36 cellular contexts compared by ENCODE assay signal in genomic region chrX:28651186-28651585, GRCh38.
"Had no signal": no experiment of that assay in that cellular context is flagged by ENCODE, and none has a peak within 500 bp of the region (broad histone marks: within the 10 kb centered on the region; RNA-seq: fewer than 3 reads in every experiment).

No MANE protein-coding gene starts in this region.

- H3K4me3 Mint-ChIP-seq: activated CD4-positive, alpha-beta memory T cell treated with anti-CD3 and anti-CD28 coated beads for 36 hours; activated CD4-positive, alpha-beta T cell treated with anti-CD3 and anti-CD28 coated beads for 36 hours; activated CD4-positive, alpha-beta T cell treated with anti-CD3 and anti-CD28 coated beads, Interleukin-2, amount 10 ng/mL, durations not matched to agents 24 days and 14 days; activated CD8-positive, alpha-beta memory T cell treated with anti-CD3 and anti-CD28 coated beads, Interleukin-2, amount 10 ng/mL, durations not matched to agents 7 days and 5 days; activated CD8-positive, alpha-beta T cell treated with anti-CD3 and anti-CD28 coated beads, Interleukin-2, amount 10 ng/mL, durations not matched to agents 7 days and 5 days; activated naive CD4-positive, alpha-beta T cell treated with anti-CD3 and anti-CD28 coated beads for 36 hours; activated naive CD4-positive, alpha-beta T cell treated with anti-CD3 and anti-CD28 coated beads, Interleukin-2, amount 50 U/mL, for 24 hours; activated naive CD8-positive, alpha-beta T cell treated with anti-CD3 and anti-CD28 coated beads for 36 hours; activated naive CD8-positive, alpha-beta T cell treated with anti-CD3 and anti-CD28 coated beads, Interleukin-2, amount 50 U/mL, for 24 hours; activated T-helper 1 cell treated with anti-CD3 and anti-CD28 coated beads, Interleukin-12 subunit alpha, Interleukin-12 subunit beta, Interleukin-2, Interleukin-4 antibody, amounts not matched to agents 30 ng/mL and 10 ng/mL and 1 ng/mL, durations not matched to agents 14 hours and 24 hours and 36 hours; brain; dendritic cell treated with granulocyte-macrophage colony-stimulating factor and Interleukin-4, amounts not matched to agents 40 ng/mL and 50 ng/mL, for 4 days; endodermal cell; T-helper 17 cell; T-helper 2 cell treated with Interferon-gamma antibody and Interleukin-4, amounts not matched to agents 5 μg/mL and 100 μg/mL, for 36 hours had no signal

- H3K4me1 ChIP-seq: adrenal gland, breast epithelium had no signal

- H3K9me3 Mint-ChIP-seq: activated CD4-positive, alpha-beta T cell treated with anti-CD3 and anti-CD28 coated beads, Interleukin-2, amount 10 ng/mL, durations not matched to agents 24 days and 14 days; activated naive CD4-positive, alpha-beta T cell treated with anti-CD3 and anti-CD28 coated beads for 36 hours; activated naive CD8-positive, alpha-beta T cell treated with anti-CD3 and anti-CD28 coated beads for 36 hours; activated naive CD8-positive, alpha-beta T cell treated with anti-CD3 and anti-CD28 coated beads, Interleukin-2, amount 50 U/mL, for 24 hours; activated T-helper 1 cell treated with anti-CD3 and anti-CD28 coated beads, Interleukin-12 subunit alpha, Interleukin-12 subunit beta, Interleukin-2, Interleukin-4 antibody, amounts not matched to agents 30 ng/mL and 10 ng/mL and 1 ng/mL, durations not matched to agents 14 hours and 24 hours and 36 hours had no signal

- H3K27ac Mint-ChIP-seq: activated CD4-positive, alpha-beta memory T cell treated with anti-CD3 and anti-CD28 coated beads for 36 hours; activated CD4-positive, alpha-beta T cell treated with anti-CD3 and anti-CD28 coated beads for 36 hours; activated CD4-positive, alpha-beta T cell treated with anti-CD3 and anti-CD28 coated beads, Interleukin-2, amount 10 ng/mL, durations not matched to agents 24 days and 14 days; activated CD8-positive, alpha-beta memory T cell treated with anti-CD3 and anti-CD28 coated beads, Interleukin-2, amount 10 ng/mL, durations not matched to agents 7 days and 5 days; activated CD8-positive, alpha-beta T cell treated with anti-CD3 and anti-CD28 coated beads, Interleukin-2, amount 10 ng/mL, durations not matched to agents 7 days and 5 days; activated naive CD4-positive, alpha-beta T cell treated with anti-CD3 and anti-CD28 coated beads for 36 hours; activated naive CD4-positive, alpha-beta T cell treated with anti-CD3 and anti-CD28 coated beads, Interleukin-2, amount 50 U/mL, for 24 hours; activated naive CD8-positive, alpha-beta T cell treated with anti-CD3 and anti-CD28 coated beads for 36 hours; activated naive CD8-positive, alpha-beta T cell treated with anti-CD3 and anti-CD28 coated beads, Interleukin-2, amount 50 U/mL, for 24 hours; activated T-helper 1 cell treated with anti-CD3 and anti-CD28 coated beads, Interleukin-12 subunit alpha, Interleukin-12 subunit beta, Interleukin-2, Interleukin-4 antibody, amounts not matched to agents 30 ng/mL and 10 ng/mL and 1 ng/mL, durations not matched to agents 14 hours and 24 hours and 36 hours; activated T-helper 2 cell treated with anti-CD3 and anti-CD28 coated beads, Interferon-gamma antibody, Interleukin-2, Interleukin-4, amounts not matched to agents 10 μg/mL and 5 μg/mL and 100 μg/mL, durations not matched to agents 14 hours and 24 hours and 36 hours; brain; dendritic cell treated with granulocyte-macrophage colony-stimulating factor and Interleukin-4, amounts not matched to agents 40 ng/mL and 50 ng/mL, for 4 days; endodermal cell; T-helper 17 cell; T-helper 2 cell treated with Interferon-gamma antibody and Interleukin-4, amounts not matched to agents 5 μg/mL and 100 μg/mL, for 36 hours had no signal

- H3K36me3 Mint-ChIP-seq: activated CD4-positive, alpha-beta memory T cell treated with anti-CD3 and anti-CD28 coated beads for 36 hours; activated CD8-positive, alpha-beta memory T cell treated with anti-CD3 and anti-CD28 coated beads, Interleukin-2, amount 10 ng/mL, durations not matched to agents 7 days and 5 days; activated naive CD4-positive, alpha-beta T cell treated with anti-CD3 and anti-CD28 coated beads, Interleukin-2, amount 50 U/mL, for 24 hours; activated naive CD8-positive, alpha-beta T cell treated with anti-CD3 and anti-CD28 coated beads for 36 hours had no signal

- FAIRE-seq: frontal cortex had no signal

- H3K4me1 Mint-ChIP-seq: activated CD4-positive, alpha-beta T cell treated with anti-CD3 and anti-CD28 coated beads for 36 hours; activated CD4-positive, alpha-beta T cell treated with anti-CD3 and anti-CD28 coated beads, Interleukin-2, amount 10 ng/mL, durations not matched to agents 24 days and 14 days; activated CD8-positive, alpha-beta memory T cell treated with anti-CD3 and anti-CD28 coated beads, Interleukin-2, amount 10 ng/mL, durations not matched to agents 7 days and 5 days; activated naive CD4-positive, alpha-beta T cell treated with anti-CD3 and anti-CD28 coated beads, Interleukin-2, amount 50 U/mL, for 24 hours; activated naive CD8-positive, alpha-beta T cell treated with anti-CD3 and anti-CD28 coated beads for 36 hours; activated naive CD8-positive, alpha-beta T cell treated with anti-CD3 and anti-CD28 coated beads, Interleukin-2, amount 50 U/mL, for 24 hours; endodermal cell; T-helper 17 cell had no signal

- H3K4me3 ChIP-seq: adrenal gland, breast epithelium, cardiac muscle cell, coronary artery, dorsolateral prefrontal cortex had no signal

- DNase-seq: activated CD4-positive, alpha-beta memory T cell treated with anti-CD3 and anti-CD28 coated beads for 36 hours; activated CD4-positive, alpha-beta T cell treated with anti-CD3 and anti-CD28 coated beads for 36 hours; activated CD4-positive, alpha-beta T cell treated with anti-CD3 and anti-CD28 coated beads, Interleukin-2, amount 10 ng/mL, durations not matched to agents 24 days and 14 days; activated CD4-positive, CD25-positive, alpha-beta regulatory T cell; activated CD4-positive, CD25-positive, alpha-beta regulatory T cell treated with anti-CD3 and anti-CD28 coated beads, Interleukin-2, amount 50 U/mL, for 72 hours; activated CD8-positive, alpha-beta memory T cell treated with anti-CD3 and anti-CD28 coated beads, Interleukin-2, amount 10 ng/mL, durations not matched to agents 7 days and 5 days; activated CD8-positive, alpha-beta memory T cell treated with anti-CD3 and anti-CD28 coated beads, Interleukin-2, amount 50 U/mL, for 4 hours; activated CD8-positive, alpha-beta T cell treated with anti-CD3 and anti-CD28 coated beads, Interleukin-2, amount 10 ng/mL, durations not matched to agents 7 days and 5 days; activated effector memory CD4-positive, alpha-beta T cell treated with anti-CD3 and anti-CD28 coated beads, Interleukin-2, amount 50 U/mL, for 16 hours; activated naive CD4-positive, alpha-beta T cell treated with anti-CD3 and anti-CD28 coated beads for 36 hours; activated naive CD8-positive, alpha-beta T cell treated with anti-CD3 and anti-CD28 coated beads for 36 hours; activated naive CD8-positive, alpha-beta T cell treated with anti-CD3 and anti-CD28 coated beads, Interleukin-2, amount 50 U/mL, for 24 hours; activated T-cell treated with anti-CD3 and anti-CD28 coated beads, Interleukin-2, amount 50 U/mL, for 1 hour; activated T-cell treated with anti-CD3 and anti-CD28 coated beads, Interleukin-2, amount 50 U/mL, for 48 hours; adrenal gland; amygdala; aorta; central memory CD4-positive, alpha-beta T cell; dorsolateral prefrontal cortex; effector memory CD4-positive, alpha-beta T cell; endodermal cell; foreskin fibroblast; head of caudate nucleus; T-helper 1 cell; T-helper 17 cell; T1000 had no signal

- H3K27ac ChIP-seq: adrenal gland, breast epithelium, cardiac muscle cell, coronary artery had no signal

- H3K27me3 Mint-ChIP-seq: activated CD4-positive, alpha-beta memory T cell treated with anti-CD3 and anti-CD28 coated beads for 36 hours; activated CD4-positive, alpha-beta T cell treated with anti-CD3 and anti-CD28 coated beads for 36 hours; activated CD4-positive, alpha-beta T cell treated with anti-CD3 and anti-CD28 coated beads, Interleukin-2, amount 10 ng/mL, durations not matched to agents 24 days and 14 days; activated CD8-positive, alpha-beta memory T cell treated with anti-CD3 and anti-CD28 coated beads, Interleukin-2, amount 10 ng/mL, durations not matched to agents 7 days and 5 days; activated naive CD4-positive, alpha-beta T cell treated with anti-CD3 and anti-CD28 coated beads, Interleukin-2, amount 50 U/mL, for 24 hours; activated naive CD8-positive, alpha-beta T cell treated with anti-CD3 and anti-CD28 coated beads for 36 hours; activated naive CD8-positive, alpha-beta T cell treated with anti-CD3 and anti-CD28 coated beads, Interleukin-2, amount 50 U/mL, for 24 hours; dendritic cell treated with granulocyte-macrophage colony-stimulating factor and Interleukin-4, amounts not matched to agents 40 ng/mL and 50 ng/mL, for 4 days; T-helper 17 cell had no signal

- H3K9me3 ChIP-seq: adrenal gland had no signal

- H3K27me3 ChIP-seq: cardiac muscle cell had no signal

- H3K36me3 ChIP-seq: adrenal gland, breast epithelium, cardiac muscle cell had no signal
